Comparison of ENCODE assay signal across 1 cellular context in genomic region chr1:19054216-19054615, GRCh38.
TF ChIP-seq lines count a peak whose summit lies in the region.

No MANE protein-coding gene starts in this region.

TF ChIP-seq in HEK293, 187 proteins besides CTCF, POLR2A, EP300 and RAD21 (continued from another document):
- TF ChIP-seq ZBTB44 (tag by site-specific recombination; IDR thresholded peaks at IDR 0.05) (no peak), GLIS1 (tag by site-specific recombination; IDR thresholded peaks at IDR 0.05) (no peak), ZNF19 (tag by site-specific recombination; IDR thresholded peaks at IDR 0.05; ENCODE audit: low read depth) (no peak), ZNF664 (tag by site-specific recombination; IDR thresholded peaks at IDR 0.05) (no peak), ZIC2 (tag by site-specific recombination; IDR thresholded peaks at IDR 0.05) (peak; percentile 23), ZBTB49 (tag by site-specific recombination; IDR thresholded peaks at IDR 0.05; ENCODE audit: low read depth) (no peak), ZNF426 (tag by site-specific recombination; IDR thresholded peaks at IDR 0.05) (no peak), ZNF341 (tag by site-specific recombination; IDR thresholded peaks at IDR 0.05; ENCODE audit: low read depth) (peak; percentile 33)
